1 cellular context compared by ENCODE assay signal in the genomic region with DNA sequence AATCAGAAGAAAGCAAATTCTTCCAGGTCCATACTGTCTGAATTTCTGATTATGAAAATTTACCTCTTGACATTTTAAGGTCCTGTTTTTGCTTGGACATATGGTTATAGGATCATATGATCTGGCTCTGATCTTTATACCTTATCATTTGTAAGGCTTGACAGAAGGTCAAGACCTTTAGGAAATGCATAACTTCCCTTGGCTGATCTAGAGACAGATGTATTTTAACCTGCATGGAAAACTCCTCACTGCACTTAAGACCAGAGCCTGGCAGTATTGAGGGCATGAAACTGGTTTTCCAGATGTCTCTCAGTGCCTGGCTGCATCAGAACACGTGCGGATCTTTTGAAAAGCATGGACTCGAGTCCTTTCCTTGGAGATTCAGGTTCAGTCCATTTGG.
TF ChIP-seq lines count a peak whose summit lies in the region.

No MANE protein-coding gene starts in this region.

TF ChIP-seq in IMR-90, 13 proteins besides CTCF, POLR2A, EP300 and RAD21:
- TF ChIP-seq, protein P1, sequence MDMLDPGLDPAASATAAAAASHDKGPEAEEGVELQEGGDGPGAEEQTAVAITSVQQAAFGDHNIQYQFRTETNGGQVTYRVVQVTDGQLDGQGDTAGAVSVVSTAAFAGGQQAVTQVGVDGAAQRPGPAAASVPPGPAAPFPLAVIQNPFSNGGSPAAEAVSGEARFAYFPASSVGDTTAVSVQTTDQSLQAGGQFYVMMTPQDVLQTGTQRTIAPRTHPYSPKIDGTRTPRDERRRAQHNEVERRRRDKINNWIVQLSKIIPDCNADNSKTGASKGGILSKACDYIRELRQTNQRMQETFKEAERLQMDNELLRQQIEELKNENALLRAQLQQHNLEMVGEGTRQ (IDR thresholded peaks at IDR 0.05; ENCODE audit: low read depth, low read length) = no peak
- TF ChIP-seq MAFK (IDR thresholded peaks at IDR 0.05; ENCODE audit: low read depth, low read length) = no peak
- TF ChIP-seq BHLHE40 (IDR thresholded peaks at IDR 0.05; ENCODE audit: low read depth, low read length) = no peak
- TF ChIP-seq SMC3 (IDR thresholded peaks at IDR 0.05; ENCODE audit: low read depth, low read length) = no peak
- no peak for TF ChIP-seq CHD1 (IDR thresholded peaks at IDR 0.05; ENCODE audit: low read depth, low read length)
- TF ChIP-seq, protein P2, sequence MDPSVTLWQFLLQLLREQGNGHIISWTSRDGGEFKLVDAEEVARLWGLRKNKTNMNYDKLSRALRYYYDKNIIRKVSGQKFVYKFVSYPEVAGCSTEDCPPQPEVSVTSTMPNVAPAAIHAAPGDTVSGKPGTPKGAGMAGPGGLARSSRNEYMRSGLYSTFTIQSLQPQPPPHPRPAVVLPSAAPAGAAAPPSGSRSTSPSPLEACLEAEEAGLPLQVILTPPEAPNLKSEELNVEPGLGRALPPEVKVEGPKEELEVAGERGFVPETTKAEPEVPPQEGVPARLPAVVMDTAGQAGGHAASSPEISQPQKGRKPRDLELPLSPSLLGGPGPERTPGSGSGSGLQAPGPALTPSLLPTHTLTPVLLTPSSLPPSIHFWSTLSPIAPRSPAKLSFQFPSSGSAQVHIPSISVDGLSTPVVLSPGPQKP (IDR thresholded peaks at IDR 0.05; ENCODE audit: borderline replicate concordance, low read depth, low read length) = no peak
- no peak for TF ChIP-seq CEBPB (IDR thresholded peaks at IDR 0.05; ENCODE audit: low read depth, low read length)
- TF ChIP-seq RFX5 (IDR thresholded peaks at IDR 0.05; ENCODE audit: low read depth, low read length) = no peak
- TF ChIP-seq NFE2L2 (IDR thresholded peaks at IDR 0.05; ENCODE audit: low read depth, low read length) = no peak
- TF ChIP-seq RCOR1 (IDR thresholded peaks at IDR 0.05; ENCODE audit: insufficient replicate concordance, low read length) = no peak
- no peak for TF ChIP-seq MAZ (IDR thresholded peaks at IDR 0.05; ENCODE audit: borderline replicate concordance, low read depth, low read length)
- TF ChIP-seq FOS (IDR thresholded peaks at IDR 0.05; ENCODE audit: low read depth, low read length) = no peak
- TF ChIP-seq MXI1 (IDR thresholded peaks at IDR 0.05; ENCODE audit: borderline replicate concordance, low read depth, low read length) = no peak
